Comparison of ENCODE assay signal across 1 cellular context in the genomic region with DNA sequence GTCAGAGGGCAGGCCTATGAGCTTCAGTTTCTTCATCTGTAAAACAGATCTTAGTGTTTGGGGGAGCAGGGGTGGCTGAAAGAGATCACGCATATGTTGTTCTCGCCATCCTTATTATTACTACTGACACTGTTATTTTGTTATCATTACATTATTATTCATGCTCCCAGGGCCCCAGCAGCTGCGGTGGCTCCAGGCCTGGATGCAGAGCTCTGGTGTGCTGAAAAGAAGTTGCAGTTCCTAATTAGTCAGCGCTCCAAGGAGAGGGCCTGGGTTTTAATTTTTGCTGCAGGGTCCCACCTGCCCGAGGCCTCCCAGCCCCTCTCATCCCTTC.
TF ChIP-seq lines count a peak whose summit lies in the region.

No MANE protein-coding gene starts in this region.

TF ChIP-seq in H1, 55 proteins besides CTCF, POLR2A, EP300 and RAD21:
- TF ChIP-seq, protein P1, sequence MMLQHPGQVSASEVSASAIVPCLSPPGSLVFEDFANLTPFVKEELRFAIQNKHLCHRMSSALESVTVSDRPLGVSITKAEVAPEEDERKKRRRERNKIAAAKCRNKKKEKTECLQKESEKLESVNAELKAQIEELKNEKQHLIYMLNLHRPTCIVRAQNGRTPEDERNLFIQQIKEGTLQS (IDR thresholded peaks at IDR 0.05; ENCODE audit: insufficient read depth, low read depth, low read length), result no peak
- TF ChIP-seq RBBP5 (IDR thresholded peaks at IDR 0.05; ENCODE audit: borderline replicate concordance, low read depth, low read length) (no peak), EGR1 (IDR thresholded peaks at IDR 0.05; ENCODE audit: borderline replicate concordance, low read depth, low read length) (no peak), MAFK (IDR thresholded peaks at IDR 0.05; ENCODE audit: low read depth, low read length) (no peak), BCL11A (IDR thresholded peaks at IDR 0.05; ENCODE audit: low read depth in 2 of 2, low read length in 2 of 2) (no peak), TCF12 (IDR thresholded peaks at IDR 0.05; ENCODE audit: low read depth, low read length) (no peak), NANOG (IDR thresholded peaks at IDR 0.05; ENCODE audit: insufficient read depth, low read depth, low read length, poor library complexity, severe bottlenecking) (no peak), CEBPB (IDR thresholded peaks at IDR 0.05; ENCODE audit: low read depth, low read length) (no peak), SP2 (IDR thresholded peaks at IDR 0.05; ENCODE audit: low read length) (no peak), KDM1A (IDR thresholded peaks at IDR 0.05; ENCODE audit: borderline replicate concordance, low read length) (no peak), SIRT6 (IDR thresholded peaks at IDR 0.05; ENCODE audit: low read length) (no peak), JUND (IDR thresholded peaks at IDR 0.05; ENCODE audit: low read length) (no peak)
- TF ChIP-seq, protein P2, sequence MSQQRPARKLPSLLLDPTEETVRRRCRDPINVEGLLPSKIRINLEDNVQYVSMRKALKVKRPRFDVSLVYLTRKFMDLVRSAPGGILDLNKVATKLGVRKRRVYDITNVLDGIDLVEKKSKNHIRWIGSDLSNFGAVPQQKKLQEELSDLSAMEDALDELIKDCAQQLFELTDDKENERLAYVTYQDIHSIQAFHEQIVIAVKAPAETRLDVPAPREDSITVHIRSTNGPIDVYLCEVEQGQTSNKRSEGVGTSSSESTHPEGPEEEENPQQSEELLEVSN (IDR thresholded peaks at IDR 0.05), result no peak
